ENCODE assay signal across 1 cellular context in the genomic region with DNA sequence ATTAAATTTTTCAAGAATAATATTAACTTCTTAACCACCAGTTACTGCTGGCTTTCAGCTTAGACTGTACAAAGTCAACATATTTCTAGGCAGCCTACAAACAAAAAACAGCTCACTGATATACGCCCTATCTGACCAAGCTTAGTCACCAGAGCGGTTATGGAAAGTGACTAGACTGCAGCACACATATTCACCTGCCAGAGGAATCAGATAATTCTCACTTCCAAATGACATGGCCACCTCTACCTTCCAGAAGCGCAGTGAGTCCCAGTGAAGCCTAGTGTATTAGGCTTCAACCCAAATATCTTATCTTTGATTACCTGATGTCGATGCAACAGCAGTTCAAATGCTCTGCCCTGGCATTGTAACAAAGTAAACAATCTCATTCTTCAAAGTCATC.
TF ChIP-seq lines count a peak whose summit lies in the region.

No MANE protein-coding gene starts in this region.

TF ChIP-seq in HepG2, 621 proteins besides CTCF, POLR2A, EP300 and RAD21 (continued from another document):
- TF ChIP-seq, protein P1, sequence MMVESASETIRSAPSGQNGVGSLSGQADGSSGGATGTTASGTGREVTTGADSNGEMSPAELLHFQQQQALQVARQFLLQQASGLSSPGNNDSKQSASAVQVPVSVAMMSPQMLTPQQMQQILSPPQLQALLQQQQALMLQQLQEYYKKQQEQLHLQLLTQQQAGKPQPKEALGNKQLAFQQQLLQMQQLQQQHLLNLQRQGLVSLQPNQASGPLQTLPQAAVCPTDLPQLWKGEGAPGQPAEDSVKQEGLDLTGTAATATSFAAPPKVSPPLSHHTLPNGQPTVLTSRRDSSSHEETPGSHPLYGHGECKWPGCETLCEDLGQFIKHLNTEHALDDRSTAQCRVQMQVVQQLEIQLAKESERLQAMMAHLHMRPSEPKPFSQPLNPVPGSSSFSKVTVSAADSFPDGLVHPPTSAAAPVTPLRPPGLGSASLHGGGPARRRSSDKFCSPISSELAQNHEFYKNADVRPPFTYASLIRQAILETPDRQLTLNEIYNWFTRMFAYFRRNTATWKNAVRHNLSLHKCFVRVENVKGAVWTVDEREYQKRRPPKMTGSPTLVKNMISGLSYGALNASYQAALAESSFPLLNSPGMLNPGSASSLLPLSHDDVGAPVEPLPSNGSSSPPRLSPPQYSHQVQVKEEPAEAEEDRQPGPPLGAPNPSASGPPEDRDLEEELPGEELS (CRISPR knock-in tag; IDR thresholded peaks at IDR 0.05), result 0 out of 2 replicates have a peak, but pooled peaks have one; percentile 13
- 0 out of 2 replicates have a peak, but pooled peaks have one; percentile 16 for TF ChIP-seq FOXA3 (CRISPR knock-in tag; IDR thresholded peaks at IDR 0.05)
- TF ChIP-seq NRL (CRISPR knock-in tag; IDR thresholded peaks at IDR 0.05; ENCODE audit: borderline replicate concordance), result no peak
- TF ChIP-seq PRPF4 (IDR thresholded peaks at IDR 0.05; ENCODE audit: low read depth, low read length, poor library complexity, severe bottlenecking), result peak; percentile 63
- TF ChIP-seq, protein P2, sequence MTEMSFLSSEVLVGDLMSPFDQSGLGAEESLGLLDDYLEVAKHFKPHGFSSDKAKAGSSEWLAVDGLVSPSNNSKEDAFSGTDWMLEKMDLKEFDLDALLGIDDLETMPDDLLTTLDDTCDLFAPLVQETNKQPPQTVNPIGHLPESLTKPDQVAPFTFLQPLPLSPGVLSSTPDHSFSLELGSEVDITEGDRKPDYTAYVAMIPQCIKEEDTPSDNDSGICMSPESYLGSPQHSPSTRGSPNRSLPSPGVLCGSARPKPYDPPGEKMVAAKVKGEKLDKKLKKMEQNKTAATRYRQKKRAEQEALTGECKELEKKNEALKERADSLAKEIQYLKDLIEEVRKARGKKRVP (CRISPR knock-in tag; IDR thresholded peaks at IDR 0.05), result no peak
- peak; percentile 36 for TF ChIP-seq FOSL2 (CRISPR knock-in tag; IDR thresholded peaks at IDR 0.05)
